In the genomic region with DNA sequence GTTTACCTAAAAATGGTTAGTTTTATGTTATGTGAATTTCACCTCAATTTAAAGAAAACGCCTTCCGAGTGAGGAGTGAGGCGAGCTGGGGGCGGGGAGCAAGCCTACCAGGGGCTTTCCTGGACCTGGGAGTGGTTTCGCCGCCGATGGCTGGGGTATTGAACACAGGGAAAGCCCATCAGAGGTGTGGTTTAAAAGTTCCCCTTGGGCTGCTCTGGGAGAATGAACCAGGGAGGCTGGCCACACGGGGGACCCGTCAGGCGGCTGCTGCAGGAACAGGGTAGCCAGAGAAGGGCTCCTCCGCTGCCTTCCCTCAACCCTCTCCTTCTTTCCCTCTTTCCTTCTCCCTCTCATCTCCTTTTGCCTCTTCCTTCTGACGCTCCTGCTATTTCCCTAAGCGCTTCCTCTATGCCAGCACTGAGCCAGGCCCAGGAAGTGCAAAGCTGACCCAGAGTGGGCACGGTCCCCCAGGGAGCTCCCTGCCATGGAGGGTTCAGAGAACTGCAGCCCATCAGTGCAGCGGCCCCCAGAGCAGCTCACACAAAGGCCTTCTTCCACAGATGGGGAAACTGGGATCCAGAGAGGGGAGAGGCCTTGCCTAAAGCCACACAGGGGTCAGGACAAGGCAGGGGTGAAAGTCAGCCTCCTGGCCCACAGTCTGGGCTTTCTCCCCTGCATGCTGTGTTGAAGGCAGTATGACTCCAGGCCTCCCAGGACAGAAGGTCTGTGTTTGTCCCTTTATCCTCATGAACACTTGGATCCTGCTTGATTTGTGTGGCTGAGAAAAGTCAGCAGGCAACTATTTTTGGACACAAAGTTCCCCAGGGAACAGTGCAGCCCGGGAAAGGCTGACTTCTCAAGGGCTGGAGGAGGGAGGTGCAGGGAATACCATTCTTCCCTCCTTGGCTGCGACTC, we compare ENCODE assay signal across 8 cellular contexts. TPM values are rescaled to one million over a fixed set of nuclear protein-coding genes. Genes with fewer than 3 reads are reported as not detected.
DNase-seq lines count a peak whose midpoint lies in the region; ATAC-seq and TF ChIP-seq lines count a peak whose summit lies in the region.

No MANE protein-coding gene starts in this region.

- ATAC-seq in CD4-positive, alpha-beta T cell (ENCODE audit: poor library complexity): peak; percentile 7
- peak; percentile 29 for ATAC-seq in HG03039 (IDR thresholded peaks at IDR 0.05; ENCODE audit: unreplicated experiment)
- ATAC-seq in activated CD8-positive, alpha-beta T cell treated with anti-CD3 and anti-CD28 coated beads, Interleukin-2, amount 10 ng/mL, durations not matched to agents 7 days and 5 days: no peak
- ATAC-seq in upper lobe of left lung (ENCODE audit: low FRiP score in 2 of 2): no peak
- no peak for ATAC-seq in GM18909 (IDR thresholded peaks at IDR 0.05; ENCODE audit: poor library complexity, unreplicated experiment)

- peaks cover 0 to 29% (median 26%) of the 10 kb centered on the region in 4 donors for H3K36me3 ChIP-seq in esophagus muscularis mucosa
- no peaks in the 10 kb centered on the region for H3K36me3 ChIP-seq in ovary
- H3K36me3 ChIP-seq in upper lobe of left lung: peaks cover 6 to 29% (median 17%) of the 10 kb centered on the region in 4 donors

- peak in 7 of 10 experiments; percentile 35 to 71 (median 55) for DNase-seq in CD4-positive, alpha-beta T cell
- DNase-seq in activated CD8-positive, alpha-beta T cell treated with anti-CD3 and anti-CD28 coated beads, Interleukin-2, amount 10 ng/mL, durations not matched to agents 7 days and 5 days: peak; percentile 67
- DNase-seq in esophagus muscularis mucosa (ENCODE audit: extremely low spot score) (no peak), ovary (peak in 4 of 5 donors; percentile 33 to 59 (median 44)), upper lobe of left lung (peak; percentile 40 to 46), NCI-H2081 treated with DMSO at 0.1 percent for 48 hours (lab: John Stamatoyannopoulos, UW) (no peak)

- POLR2A ChIA-PET in CD4-positive, alpha-beta T cell (lab: Charles Lee): interaction anchor here (0.8 to 10.0 kb wide), 5 partner anchors 12 to 121 kb away, joined by 3 to 477 read pairs (median 4); no protein-coding TSS in a partner anchor
- POLR2A ChIA-PET in activated CD8-positive, alpha-beta T cell treated with anti-CD3 and anti-CD28 coated beads, Interleukin-2, amount 10 ng/mL, durations not matched to agents 7 days and 5 days (lab: Charles Lee): interaction anchor here (1.9 to 11.1 kb wide), 3 partner anchors 9 to 15 kb away, joined by 4 to 407 read pairs (median 67); no protein-coding TSS in a partner anchor

- H3K27ac Mint-ChIP-seq in CD4-positive, alpha-beta T cell: peak overlapping the region; percentile 98
- H3K27ac Mint-ChIP-seq in activated CD8-positive, alpha-beta T cell treated with anti-CD3 and anti-CD28 coated beads, Interleukin-2, amount 10 ng/mL, durations not matched to agents 7 days and 5 days: peak overlapping the region; percentile 95

- CTCF ChIA-PET in CD4-positive, alpha-beta T cell (lab: Charles Lee): interaction anchor here (0.6 to 6.7 kb wide), 12 partner anchors 10 to 270 kb away, joined by 3 to 56 read pairs (median 5); no protein-coding TSS in a partner anchor
- CTCF ChIA-PET in activated CD8-positive, alpha-beta T cell treated with anti-CD3 and anti-CD28 coated beads, Interleukin-2, amount 10 ng/mL, durations not matched to agents 7 days and 5 days (lab: Charles Lee): interaction anchor here (0.9 to 11.0 kb wide), 6 partner anchors 8 to 43 kb away, joined by 3 to 116 read pairs (median 5); no protein-coding TSS in a partner anchor

- intact Hi-C loops in CD4-positive, alpha-beta T cell (cut with DNase I, micrococcal nuclease): loop anchor here in 1 of 2 experiments (10.0 kb wide), 1 partner anchor 542 kb away; no protein-coding TSS in a partner anchor
- intact Hi-C loops in esophagus muscularis mucosa (cut with DNase I): no loop called here
- intact Hi-C loops in ovary (cut with DNase I): loop anchor here in 1 of 4 donors (10.0 kb wide), 1 partner anchor 148 kb away; no protein-coding TSS in a partner anchor

- peaks cover 45 to 66% (median 61%) of the 10 kb centered on the region in 4 donors for H3K4me1 ChIP-seq in esophagus muscularis mucosa
- peaks cover 16% of the 10 kb centered on the region for H3K4me1 ChIP-seq in ovary (ENCODE audit: insufficient read depth)
- H3K4me1 ChIP-seq in upper lobe of left lung: peaks cover 46 to 80% (median 59%) of the 10 kb centered on the region in 4 donors

- peaks cover 79% of the 10 kb centered on the region for H3K4me1 Mint-ChIP-seq in CD4-positive, alpha-beta T cell (ENCODE audit: low read depth)
- peaks cover 50% of the 10 kb centered on the region for H3K4me1 Mint-ChIP-seq in activated CD8-positive, alpha-beta T cell treated with anti-CD3 and anti-CD28 coated beads, Interleukin-2, amount 10 ng/mL, durations not matched to agents 7 days and 5 days (ENCODE audit: low read depth)

- TF ChIP-seq EP300 in esophagus muscularis mucosa (IDR thresholded peaks at IDR 0.05) (no peak), ovary (IDR thresholded peaks at IDR 0.05) (no peak), upper lobe of left lung (IDR thresholded peaks at IDR 0.05) (no peak)

- peaks cover 96% of the 10 kb centered on the region for H3K36me3 Mint-ChIP-seq in CD4-positive, alpha-beta T cell (ENCODE audit: low read depth)
- H3K36me3 Mint-ChIP-seq in activated CD8-positive, alpha-beta T cell treated with anti-CD3 and anti-CD28 coated beads, Interleukin-2, amount 10 ng/mL, durations not matched to agents 7 days and 5 days (ENCODE audit: low read depth): peaks cover 96% of the 10 kb centered on the region

- no peaks in the 10 kb centered on the region for H3K27me3 ChIP-seq in CD4-positive, alpha-beta T cell (ENCODE audit: control insufficient read depth, insufficient read depth, low read length)
- no peaks in the 10 kb centered on the region for H3K27me3 ChIP-seq in esophagus muscularis mucosa
- no peaks in the 10 kb centered on the region for H3K27me3 ChIP-seq in ovary
- H3K27me3 ChIP-seq in upper lobe of left lung: no peaks in the 10 kb centered on the region

- no peaks in the 10 kb centered on the region for H3K27me3 Mint-ChIP-seq in CD4-positive, alpha-beta T cell
- no peaks in the 10 kb centered on the region for H3K27me3 Mint-ChIP-seq in activated CD8-positive, alpha-beta T cell treated with anti-CD3 and anti-CD28 coated beads, Interleukin-2, amount 10 ng/mL, durations not matched to agents 7 days and 5 days (ENCODE audit: low read depth)

- TF ChIP-seq CTCF in CD4-positive, alpha-beta T cell (IDR thresholded peaks at IDR 0.05): no peak
- TF ChIP-seq CTCF in esophagus muscularis mucosa (IDR thresholded peaks at IDR 0.05) (peak in 1 of 3 experiments; percentile 6), ovary (IDR thresholded peaks at IDR 0.05) (no peak), upper lobe of left lung (IDR thresholded peaks at IDR 0.05) (no peak)

- peak overlapping the region; percentile 95 for H3K4me3 Mint-ChIP-seq in CD4-positive, alpha-beta T cell
- H3K4me3 Mint-ChIP-seq in activated CD8-positive, alpha-beta T cell treated with anti-CD3 and anti-CD28 coated beads, Interleukin-2, amount 10 ng/mL, durations not matched to agents 7 days and 5 days: peak overlapping the region; percentile 99

- TF ChIP-seq POLR2A in esophagus muscularis mucosa (IDR thresholded peaks at IDR 0.05; ENCODE audit: low read depth) (no peak), ovary (IDR thresholded peaks at IDR 0.05) (no peak), upper lobe of left lung (IDR thresholded peaks at IDR 0.05) (no peak)

- peak overlapping the region; percentile 97 for H3K27ac ChIP-seq in CD4-positive, alpha-beta T cell (ENCODE audit: low read depth, low read length)
- H3K27ac ChIP-seq in esophagus muscularis mucosa (replicated peaks in 1 of 4) (peak overlapping the region; percentile 70 to 90 (median 86)), ovary (peak overlapping the region; percentile 16 to 53), upper lobe of left lung (peak overlapping the region; percentile 87 to 95 (median 92))

- H3K9me3 ChIP-seq in CD4-positive, alpha-beta T cell (ENCODE audit: control insufficient read depth, low read length): no peaks in the 10 kb centered on the region
- H3K9me3 ChIP-seq in esophagus muscularis mucosa: no peaks in the 10 kb centered on the region
- H3K9me3 ChIP-seq in ovary: no peaks in the 10 kb centered on the region
- no peaks in the 10 kb centered on the region for H3K9me3 ChIP-seq in upper lobe of left lung

- no peaks in the 10 kb centered on the region for H3K9me3 Mint-ChIP-seq in CD4-positive, alpha-beta T cell
- H3K9me3 Mint-ChIP-seq in activated CD8-positive, alpha-beta T cell treated with anti-CD3 and anti-CD28 coated beads, Interleukin-2, amount 10 ng/mL, durations not matched to agents 7 days and 5 days (ENCODE audit: insufficient read depth): no peaks in the 10 kb centered on the region

- 43% methylated on average over 16 of the region's 17 CpGs for WGBS in esophagus muscularis mucosa
- 47 to 51% (median 49%) methylated on average over 17 of the region's 17 CpGs for WGBS in ovary, 3 donors
- 32 to 33% methylated on average over 17 of the region's 17 CpGs for WGBS in upper lobe of left lung, 2 donors

- H3K4me3 ChIP-seq in esophagus muscularis mucosa (peak overlapping the region in 2 of 4 donors; percentile 9 to 16), ovary (no peak overlapping the region), upper lobe of left lung (peak overlapping the region in 2 of 4 donors; percentile 18 to 29)

RNA-seq across cellular contexts. Expression of a gene that starts 4.6 kb away (rescaled TPM):
- 100 to 1,000 TPM; 247 to 258 TPM for total RNA-seq in CD4-positive, alpha-beta T cell
- total RNA-seq in activated CD8-positive, alpha-beta T cell treated with anti-CD3 and anti-CD28 coated beads, Interleukin-2, amount 10 ng/mL, durations not matched to agents 7 days and 5 days: 100 to 1,000 TPM; 413 to 430 TPM
- total RNA-seq in esophagus muscularis mucosa: 10 to 100 TPM; 12.5 to 18.5 (median 17.3) TPM
- total RNA-seq in ovary: 100 to 1,000 TPM in 1 of 7 donors, 10 to 100 TPM in 6; 21.1 to 123 (median 39.7) TPM
- 10 to 100 TPM; 12.9 to 24.5 TPM for polyA plus RNA-seq in ovary
- total RNA-seq in upper lobe of left lung: 100 to 1,000 TPM in 1 of 6 donors, 10 to 100 TPM in 5; 38.3 to 152 (median 61.5) TPM

RNA-seq across cellular contexts. Expression of a gene that starts 53.5 kb away (rescaled TPM):
- total RNA-seq in CD4-positive, alpha-beta T cell: not detected
- total RNA-seq in activated CD8-positive, alpha-beta T cell treated with anti-CD3 and anti-CD28 coated beads, Interleukin-2, amount 10 ng/mL, durations not matched to agents 7 days and 5 days: not detected
- total RNA-seq in esophagus muscularis mucosa (not detected), ovary (1 to 10 TPM in 1 of 7 donors, under 1 TPM in 1, not detected in 5; 0.82 to 2.6 TPM), upper lobe of left lung (1 to 10 TPM in 4 of 6 donors, not detected in 2; 2.2 to 5.5 (median 4.0) TPM)
- polyA plus RNA-seq in ovary: under 1 TPM in 1 of 2 donors, not detected in 1; 0.52 TPM

Comparison
In these comparisons a context has a peak if more than half of its experiments do, and no peak if none do; other contexts are left out.
1. ATAC-seq: peak in CD4-positive, alpha-beta T cell (single experiment) and HG03039 (single experiment); none in activated CD8-positive, alpha-beta T cell treated with anti-CD3 and anti-CD28 coated beads, Interleukin-2, amount 10 ng/mL, durations not matched to agents 7 days and 5 days (single experiment), upper lobe of left lung (0 of 2) and GM18909 (single experiment).
2. DNase-seq: peak in CD4-positive, alpha-beta T cell (7 of 10), activated CD8-positive, alpha-beta T cell treated with anti-CD3 and anti-CD28 coated beads, Interleukin-2, amount 10 ng/mL, durations not matched to agents 7 days and 5 days (single experiment), ovary (4 of 5) and upper lobe of left lung (2 of 2); none in esophagus muscularis mucosa (single experiment) and NCI-H2081 treated with DMSO at 0.1 percent for 48 hours (single experiment).
3. H3K27ac ChIP-seq: peak in every context shown above with its lines; median percentile 97 in CD4-positive, alpha-beta T cell; 92 in upper lobe of left lung; 86 in esophagus muscularis mucosa; 34 in ovary.